In genomic region chr9:37618817-37619216, GRCh38 we compare ENCODE assay signal across 16 cellular contexts. TPM values are rescaled to one million over a fixed set of nuclear protein-coding genes. Genes with fewer than 3 reads are reported as not detected.
A peak's percentile ranks its signal among the peaks of the same experiment; 100 is the strongest.
DNase-seq lines count a peak whose midpoint lies in the region; ATAC-seq and TF ChIP-seq lines count a peak whose summit lies in the region.
"Had no signal": no experiment of that assay in that cellular context is flagged by ENCODE, and none has a peak within 500 bp of the region (broad histone marks: within the 10 kb centered on the region; RNA-seq: fewer than 3 reads in every experiment).

No MANE protein-coding gene starts in this region.

- in situ Hi-C loops in astrocyte of the spinal cord (cut with HindIII; ENCODE audit: low sequenced_read_pairs) = no loop called here

- H3K4me1 ChIP-seq in testis = no peaks in the 10 kb centered on the region
- H3K4me1 ChIP-seq: SJSA1 had no signal

- H3K9me3 ChIP-seq in testis = no peaks in the 10 kb centered on the region
- H3K9me3 ChIP-seq: SJSA1 had no signal

- H3K36me3 ChIP-seq in testis (ENCODE audit: low read depth, missing control alignments) = no peaks in the 10 kb centered on the region
- H3K36me3 ChIP-seq: SJSA1 had no signal

- H3K4me3 ChIP-seq in AG09309 (ENCODE audit: control insufficient read depth, low read depth, low read length) = no peak overlapping the region
- H3K4me3 ChIP-seq in astrocyte of the spinal cord (ENCODE audit: low read depth, low read length) = no peak overlapping the region
- no peak overlapping the region for H3K4me3 ChIP-seq in testis
- H3K4me3 ChIP-seq: SJSA1 had no signal

- intact Hi-C loops in testis (cut with DNase I; ENCODE audit: low total_unique reads) = no loop called here

- 83 to 92% methylated on average over 4 of the region's 4 CpGs for WGBS in testis, 2 donors

- TF ChIP-seq POLR2A in testis (IDR thresholded peaks at IDR 0.05) = no peak

- ATAC-seq in HG03280 (IDR thresholded peaks at IDR 0.05; ENCODE audit: unreplicated experiment) (no peak), GM18519 (IDR thresholded peaks at IDR 0.05; ENCODE audit: low FRiP score, unreplicated experiment) (no peak)

- peak; percentile 79 for DNase-seq in AG09309 (ENCODE audit: low read depth)
- peak; percentile 74 for DNase-seq in LHCN-M2 (ENCODE audit: low read depth)
- peak; percentile 8 for DNase-seq in astrocyte of the spinal cord (ENCODE audit: low read depth, low spot score)
- peak; percentile 21 for DNase-seq in kidney tubule cell (ENCODE audit: low spot score)
- no peak for DNase-seq in testis
- no peak for DNase-seq in DMS114 treated with DMSO at 0.1 percent for 48 hours (lab: John Stamatoyannopoulos, UW; ENCODE audit: unreplicated experiment)
- DNase-seq: activated CD4-positive, alpha-beta T cell treated with anti-CD3 and anti-CD28 coated beads, Interleukin-2, amount 50 U/mL, for 4 hours; activated T-cell treated with anti-CD3 and anti-CD28 coated beads, Interleukin-2, amount 50 U/mL, for 24 hours; hippocampal formation; NCI-H1105 treated with DMSO at 0.1 percent for 48 hours; NCI-H2171 treated with DMSO at 0.1 percent for 48 hours; NK-92 treated with Interleukin-12 subunit alpha and Interleukin-12 subunit beta, amount 100 ng/mL, for 24 hours had no signal

- H3K27ac ChIP-seq in testis = no peak overlapping the region
- H3K27ac ChIP-seq: SJSA1 had no signal

- TF ChIP-seq CTCF in AG09309 (IDR thresholded peaks at IDR 0.05; ENCODE audit: control insufficient read depth, insufficient read depth, low read depth, low read length, missing control alignments) (no peak), astrocyte of the spinal cord (IDR thresholded peaks at IDR 0.05; ENCODE audit: low read depth, low read length) (no peak), testis (IDR thresholded peaks at IDR 0.05) (no peak)

- no peaks in the 10 kb centered on the region for H3K27me3 ChIP-seq in testis
- H3K27me3 ChIP-seq: SJSA1 had no signal

RNA-seq across cellular contexts. Expression of gene TOMM5, which starts 26.4 kb away (rescaled TPM):
- 167 and 190 TPM in 2 replicates for total RNA-seq in LHCN-M2 (2014; rRNA removed)
- polyA plus RNA-seq in LHCN-M2 (2012) = 186 TPM
- 100 to 1,000 TPM in 1 of 2 donors, 10 to 100 TPM in 1; 96.5 to 113 TPM for total RNA-seq in testis
- 126 TPM for polyA plus RNA-seq in testis (ENCODE audit: insufficient read depth, low read depth, low replicate concordance)

RNA-seq across cellular contexts. Expression of gene FRMPD1, which starts 31.9 kb away (rescaled TPM):
- total RNA-seq in LHCN-M2 (2014; rRNA removed) (0.38 and 1.1 TPM in 2 replicates), testis (10 to 100 TPM; 48.0 to 67.3 TPM)
- polyA plus RNA-seq in LHCN-M2 (2012) = 0.16 TPM
- 15.9 TPM for polyA plus RNA-seq in testis (ENCODE audit: insufficient read depth, low read depth, low replicate concordance)
- total RNA-seq: chondrocyte, SJSA1 had no signal

RNA-seq across cellular contexts. Expression of gene FBXO10, which starts 42.6 kb away (rescaled TPM):
- total RNA-seq in LHCN-M2 (2014; rRNA removed) = 22.8 and 34.1 TPM in 2 replicates
- 12.8 TPM for polyA plus RNA-seq in LHCN-M2 (2012)
- total RNA-seq in testis = 10 to 100 TPM; 28.3 to 31.7 TPM
- polyA plus RNA-seq in testis (ENCODE audit: insufficient read depth, low read depth, low replicate concordance) = 28.7 TPM

Comparison
In these comparisons a context has a peak if more than half of its experiments do, and no peak if none do; other contexts are left out.
1. DNase-seq: peak in AG09309 (single experiment), LHCN-M2 (single experiment), astrocyte of the spinal cord (single experiment) and kidney tubule cell (single experiment); none in testis (single experiment) and DMS114 treated with DMSO at 0.1 percent for 48 hours (single experiment).
2. RNA of gene FRMPD1, which starts 31.9 kb away (total RNA-seq): 48.0 to 67.3 TPM in testis; 0.38 to 1.1 TPM in LHCN-M2; every median in the first group is over 10 times any median in the second.